In genomic region chr3:115692887-115693524, GRCh38 we compare ENCODE assay signal across 8 cellular contexts.
DNase-seq lines count a peak whose midpoint lies in the region; ATAC-seq and TF ChIP-seq lines count a peak whose summit lies in the region.

No MANE protein-coding gene starts in this region.

- H3K4me3 ChIP-seq in NB4 (ENCODE audit: low read depth, low read length) (no peak overlapping the region), heart left ventricle (no peak overlapping the region)

- peak; percentile 68 for TF ChIP-seq CTCF in GM12874 (IDR thresholded peaks at IDR 0.05; ENCODE audit: insufficient read depth, low read depth, low read length)
- peak; percentile 54 for TF ChIP-seq CTCF in NB4 (IDR thresholded peaks at IDR 0.05; ENCODE audit: low read depth, low read length)
- peak; percentile 69 to 92 (median 83) for TF ChIP-seq CTCF in heart left ventricle (IDR thresholded peaks at IDR 0.05)

- no peaks in the 10 kb centered on the region for H3K9me3 Mint-ChIP-seq in activated naive CD4-positive, alpha-beta T cell treated with anti-CD3 and anti-CD28 coated beads, Interleukin-2, amount 50 U/mL, for 72 hours

- intact Hi-C loops in heart left ventricle (cut with DNase I) = loop anchor here (1.0 to 10.0 kb wide), 15 partner anchors 34 to 1308 kb away; no protein-coding TSS in a partner anchor

- peaks cover 0 to 14% (median 0%) of the 10 kb centered on the region in 12 donors for H3K4me1 ChIP-seq in heart left ventricle

- H3K27me3 ChIP-seq in heart left ventricle = no peaks in the 10 kb centered on the region

- TF ChIP-seq POLR2A in NB4 (IDR thresholded peaks at IDR 0.05; ENCODE audit: extremely low read depth, insufficient read length) = no peak
- no peak for TF ChIP-seq POLR2A in heart left ventricle (IDR thresholded peaks at IDR 0.05)

- no peaks in the 10 kb centered on the region for H3K36me3 Mint-ChIP-seq in activated naive CD4-positive, alpha-beta T cell treated with anti-CD3 and anti-CD28 coated beads, Interleukin-2, amount 50 U/mL, for 72 hours

- ATAC-seq in HG02588 (IDR thresholded peaks at IDR 0.05; ENCODE audit: unreplicated experiment) (peak; percentile 93), SK-N-SH treated with all-trans-retinoic acid at 6 μM for 48 hours (peak; percentile 99), heart left ventricle (peak; percentile 80 to 98 (median 96))
- peak; percentile 90 for ATAC-seq in activated naive CD4-positive, alpha-beta T cell treated with anti-CD3 and anti-CD28 coated beads, Interleukin-2, amount 50 U/mL, for 72 hours

- peak overlapping the region in 1 of 12 donors; percentile 61 for H3K27ac ChIP-seq in heart left ventricle

- peak; percentile 66 for DNase-seq in NB4 (ENCODE audit: low read depth)
- DNase-seq in activated naive CD4-positive, alpha-beta T cell treated with anti-CD3 and anti-CD28 coated beads, Interleukin-2, amount 50 U/mL, for 72 hours (ENCODE audit: low spot score in 2 of 2) = peak; percentile 55 to 70
- peak; percentile 66 to 75 (median 71) for DNase-seq in heart left ventricle
- DNase-seq in putamen (ENCODE audit: low spot score) = peak; percentile 73
- no peak for DNase-seq in mesenteric fat pad (ENCODE audit: low spot score)

- H3K27ac Mint-ChIP-seq in activated naive CD4-positive, alpha-beta T cell treated with anti-CD3 and anti-CD28 coated beads, Interleukin-2, amount 50 U/mL, for 72 hours = no peak overlapping the region

- H3K9me3 ChIP-seq in heart left ventricle = no peaks in the 10 kb centered on the region

- 17 to 24% (median 22%) methylated on average over 8 of the region's 8 CpGs for WGBS in heart left ventricle, 4 donors

- no peaks in the 10 kb centered on the region for H3K36me3 ChIP-seq in heart left ventricle

TF ChIP-seq in SK-N-SH treated with all-trans-retinoic acid at 6 μM for 48 hours, 23 proteins besides CTCF, POLR2A, EP300 and RAD21:
- TF ChIP-seq TCF4 (CRISPR knock-in tag; IDR thresholded peaks at IDR 0.05; ENCODE audit: borderline replicate concordance) = no peak
- TF ChIP-seq BACH2 (CRISPR knock-in tag; IDR thresholded peaks at IDR 0.05; ENCODE audit: borderline replicate concordance) = no peak
- no peak for TF ChIP-seq ISL1 (CRISPR knock-in tag; IDR thresholded peaks at IDR 0.05)
- TF ChIP-seq ZNF565 (CRISPR knock-in tag; conservative IDR thresholded peaks at IDR 0.05; ENCODE audit: low read depth) = no peak
- peak; percentile 54 for TF ChIP-seq TSHZ2 (CRISPR knock-in tag; IDR thresholded peaks at IDR 0.05)
